In genomic region chr20:50815162-50815989, GRCh38 we compare ENCODE assay signal across 8 cellular contexts. TPM values are rescaled to one million over a fixed set of nuclear protein-coding genes. Genes with fewer than 3 reads are reported as not detected.
DNase-seq lines count a peak whose midpoint lies in the region; ATAC-seq and TF ChIP-seq lines count a peak whose summit lies in the region.
"Had no signal": no experiment of that assay in that cellular context is flagged by ENCODE, and none has a peak within 500 bp of the region (broad histone marks: within the 10 kb centered on the region; RNA-seq: fewer than 3 reads in every experiment).

No MANE protein-coding gene starts in this region.

- CTCF ChIA-PET in T-cell (lab: Charles Lee): interaction anchor here in 1 of 2 donors (1.1 kb wide), 1 partner anchor 21 kb away, joined by 3 read pairs; the partner anchor contains the start of gene BCAS4

- H3K27ac Mint-ChIP-seq in T-cell (peak overlapping the region; percentile 88 to 91), mesothelial cell of epicardium (peak overlapping the region; percentile 45)

- peak overlapping the region; percentile 63 to 86 (median 65) for H3K4me3 Mint-ChIP-seq in T-cell
- no peak overlapping the region for H3K4me3 Mint-ChIP-seq in mesothelial cell of epicardium
- H3K4me3 Mint-ChIP-seq: nephron had no signal

- H3K9me3 Mint-ChIP-seq in T-cell (no peaks in the 10 kb centered on the region), mesothelial cell of epicardium (no peaks in the 10 kb centered on the region)

- TF ChIP-seq CTCF in mesothelial cell of epicardium (IDR thresholded peaks at IDR 0.05; ENCODE audit: unreplicated experiment): no peak

- H3K27me3 Mint-ChIP-seq in T-cell: no peaks in the 10 kb centered on the region
- no peaks in the 10 kb centered on the region for H3K27me3 Mint-ChIP-seq in mesothelial cell of epicardium (ENCODE audit: low read depth)

- DNase-seq in T-cell: peak in 4 of 34 experiments; percentile 14 to 32 (median 16)
- no peak for DNase-seq in mesothelial cell of epicardium (ENCODE audit: low spot score in 2 of 2, unreplicated experiment in 2 of 2)
- no peak for DNase-seq in stimulated activated naive CD4-positive, alpha-beta T cell treated with Interleukin-2 at 50 U/mL for 16 hours (lab: John Stamatoyannopoulos, UW)
- DNase-seq in hypothalamus (lab: John Stamatoyannopoulos, UW): no peak
- no peak for DNase-seq in stimulated activated CD4-positive, alpha-beta T cell treated with anti-CD3 and anti-CD28 coated beads, Interleukin-4, amount 100 ng/mL, for 1 hour

- H3K4me1 Mint-ChIP-seq in T-cell (peaks cover 55 to 65% (median 55%) of the 10 kb centered on the region in 3 donors), mesothelial cell of epicardium (peaks cover 28% of the 10 kb centered on the region)

- POLR2A ChIA-PET in T-cell (lab: Charles Lee): no interaction called here

- ATAC-seq in GM18520 (IDR thresholded peaks at IDR 0.05; ENCODE audit: unreplicated experiment) (peak; percentile 32), HG02870 (IDR thresholded peaks at IDR 0.05; ENCODE audit: unreplicated experiment) (peak; percentile 40), T-cell (replicated peaks in 1 of 4) (peak; percentile 16 to 45 (median 30))

- H3K36me3 Mint-ChIP-seq in T-cell (peaks cover 16% of the 10 kb centered on the region), mesothelial cell of epicardium (peaks cover 8% of the 10 kb centered on the region)

RNA-seq across cellular contexts. Expression of gene BCAS4, which starts 20.5 kb away (rescaled TPM):
- total RNA-seq in T-cell (10 to 100 TPM; 26.3 to 49.8 (median 31.3) TPM), mesothelial cell of epicardium (12.9 to 15.9 TPM (median 15.2 TPM) in 3 replicates)
